ENCODE assay signal across 1 cellular context in the genomic region with DNA sequence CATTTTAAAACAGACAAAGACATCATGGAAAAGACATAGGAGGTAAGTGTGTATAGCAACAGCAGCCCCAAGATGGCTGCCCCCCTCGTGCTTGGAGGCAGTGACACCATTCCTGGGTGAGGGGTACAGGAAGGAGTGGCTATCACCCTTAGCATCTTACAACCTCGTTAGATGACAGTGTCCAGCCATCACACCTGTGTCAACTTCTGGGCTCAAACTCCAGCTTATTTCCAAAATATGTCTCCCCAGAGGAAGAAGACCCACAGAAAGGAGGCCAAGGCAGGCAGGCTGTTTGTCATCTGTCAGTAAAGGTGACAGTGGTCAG.
TF ChIP-seq lines count a peak whose summit lies in the region.

No MANE protein-coding gene starts in this region.

TF ChIP-seq in H1, 55 proteins besides CTCF, POLR2A, EP300 and RAD21:
- no peak for TF ChIP-seq RBBP5 (IDR thresholded peaks at IDR 0.05; ENCODE audit: borderline replicate concordance, low read depth, low read length)
- TF ChIP-seq POLR2AphosphoS5 (IDR thresholded peaks at IDR 0.05; ENCODE audit: low read depth, low read length) = no peak
- TF ChIP-seq, protein P1, sequence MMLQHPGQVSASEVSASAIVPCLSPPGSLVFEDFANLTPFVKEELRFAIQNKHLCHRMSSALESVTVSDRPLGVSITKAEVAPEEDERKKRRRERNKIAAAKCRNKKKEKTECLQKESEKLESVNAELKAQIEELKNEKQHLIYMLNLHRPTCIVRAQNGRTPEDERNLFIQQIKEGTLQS (IDR thresholded peaks at IDR 0.05; ENCODE audit: insufficient read depth, low read depth, low read length) = no peak
- TF ChIP-seq FOSL1 (IDR thresholded peaks at IDR 0.05; ENCODE audit: insufficient read depth, low read depth, low read length) = no peak
- TF ChIP-seq KDM4A (IDR thresholded peaks at IDR 0.05; ENCODE audit: low read depth, low read length, severe bottlenecking) = no peak
- TF ChIP-seq SP4 (IDR thresholded peaks at IDR 0.05; ENCODE audit: low read length) = no peak
- TF ChIP-seq SIN3A (conservative IDR thresholded peaks at IDR 0.05 in 1 of 2, IDR thresholded peaks at IDR 0.05 in 1 of 2; ENCODE audit: low read depth in 1 of 2, low read length in 2 of 2) = no peak
- no peak for TF ChIP-seq TAF7 (optimal IDR thresholded peaks at IDR 0.05; ENCODE audit: borderline replicate concordance, low read depth, low read length)
- no peak for TF ChIP-seq CHD1 (IDR thresholded peaks at IDR 0.05; ENCODE audit: low read depth, low read length)
- TF ChIP-seq, protein P2, sequence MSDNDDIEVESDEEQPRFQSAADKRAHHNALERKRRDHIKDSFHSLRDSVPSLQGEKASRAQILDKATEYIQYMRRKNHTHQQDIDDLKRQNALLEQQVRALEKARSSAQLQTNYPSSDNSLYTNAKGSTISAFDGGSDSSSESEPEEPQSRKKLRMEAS (IDR thresholded peaks at IDR 0.05) = no peak
- TF ChIP-seq GABPA (IDR thresholded peaks at IDR 0.05; ENCODE audit: borderline replicate concordance, insufficient read depth, low read length) = no peak
- no peak for TF ChIP-seq SP2 (IDR thresholded peaks at IDR 0.05; ENCODE audit: low read length)
- TF ChIP-seq, protein P3, sequence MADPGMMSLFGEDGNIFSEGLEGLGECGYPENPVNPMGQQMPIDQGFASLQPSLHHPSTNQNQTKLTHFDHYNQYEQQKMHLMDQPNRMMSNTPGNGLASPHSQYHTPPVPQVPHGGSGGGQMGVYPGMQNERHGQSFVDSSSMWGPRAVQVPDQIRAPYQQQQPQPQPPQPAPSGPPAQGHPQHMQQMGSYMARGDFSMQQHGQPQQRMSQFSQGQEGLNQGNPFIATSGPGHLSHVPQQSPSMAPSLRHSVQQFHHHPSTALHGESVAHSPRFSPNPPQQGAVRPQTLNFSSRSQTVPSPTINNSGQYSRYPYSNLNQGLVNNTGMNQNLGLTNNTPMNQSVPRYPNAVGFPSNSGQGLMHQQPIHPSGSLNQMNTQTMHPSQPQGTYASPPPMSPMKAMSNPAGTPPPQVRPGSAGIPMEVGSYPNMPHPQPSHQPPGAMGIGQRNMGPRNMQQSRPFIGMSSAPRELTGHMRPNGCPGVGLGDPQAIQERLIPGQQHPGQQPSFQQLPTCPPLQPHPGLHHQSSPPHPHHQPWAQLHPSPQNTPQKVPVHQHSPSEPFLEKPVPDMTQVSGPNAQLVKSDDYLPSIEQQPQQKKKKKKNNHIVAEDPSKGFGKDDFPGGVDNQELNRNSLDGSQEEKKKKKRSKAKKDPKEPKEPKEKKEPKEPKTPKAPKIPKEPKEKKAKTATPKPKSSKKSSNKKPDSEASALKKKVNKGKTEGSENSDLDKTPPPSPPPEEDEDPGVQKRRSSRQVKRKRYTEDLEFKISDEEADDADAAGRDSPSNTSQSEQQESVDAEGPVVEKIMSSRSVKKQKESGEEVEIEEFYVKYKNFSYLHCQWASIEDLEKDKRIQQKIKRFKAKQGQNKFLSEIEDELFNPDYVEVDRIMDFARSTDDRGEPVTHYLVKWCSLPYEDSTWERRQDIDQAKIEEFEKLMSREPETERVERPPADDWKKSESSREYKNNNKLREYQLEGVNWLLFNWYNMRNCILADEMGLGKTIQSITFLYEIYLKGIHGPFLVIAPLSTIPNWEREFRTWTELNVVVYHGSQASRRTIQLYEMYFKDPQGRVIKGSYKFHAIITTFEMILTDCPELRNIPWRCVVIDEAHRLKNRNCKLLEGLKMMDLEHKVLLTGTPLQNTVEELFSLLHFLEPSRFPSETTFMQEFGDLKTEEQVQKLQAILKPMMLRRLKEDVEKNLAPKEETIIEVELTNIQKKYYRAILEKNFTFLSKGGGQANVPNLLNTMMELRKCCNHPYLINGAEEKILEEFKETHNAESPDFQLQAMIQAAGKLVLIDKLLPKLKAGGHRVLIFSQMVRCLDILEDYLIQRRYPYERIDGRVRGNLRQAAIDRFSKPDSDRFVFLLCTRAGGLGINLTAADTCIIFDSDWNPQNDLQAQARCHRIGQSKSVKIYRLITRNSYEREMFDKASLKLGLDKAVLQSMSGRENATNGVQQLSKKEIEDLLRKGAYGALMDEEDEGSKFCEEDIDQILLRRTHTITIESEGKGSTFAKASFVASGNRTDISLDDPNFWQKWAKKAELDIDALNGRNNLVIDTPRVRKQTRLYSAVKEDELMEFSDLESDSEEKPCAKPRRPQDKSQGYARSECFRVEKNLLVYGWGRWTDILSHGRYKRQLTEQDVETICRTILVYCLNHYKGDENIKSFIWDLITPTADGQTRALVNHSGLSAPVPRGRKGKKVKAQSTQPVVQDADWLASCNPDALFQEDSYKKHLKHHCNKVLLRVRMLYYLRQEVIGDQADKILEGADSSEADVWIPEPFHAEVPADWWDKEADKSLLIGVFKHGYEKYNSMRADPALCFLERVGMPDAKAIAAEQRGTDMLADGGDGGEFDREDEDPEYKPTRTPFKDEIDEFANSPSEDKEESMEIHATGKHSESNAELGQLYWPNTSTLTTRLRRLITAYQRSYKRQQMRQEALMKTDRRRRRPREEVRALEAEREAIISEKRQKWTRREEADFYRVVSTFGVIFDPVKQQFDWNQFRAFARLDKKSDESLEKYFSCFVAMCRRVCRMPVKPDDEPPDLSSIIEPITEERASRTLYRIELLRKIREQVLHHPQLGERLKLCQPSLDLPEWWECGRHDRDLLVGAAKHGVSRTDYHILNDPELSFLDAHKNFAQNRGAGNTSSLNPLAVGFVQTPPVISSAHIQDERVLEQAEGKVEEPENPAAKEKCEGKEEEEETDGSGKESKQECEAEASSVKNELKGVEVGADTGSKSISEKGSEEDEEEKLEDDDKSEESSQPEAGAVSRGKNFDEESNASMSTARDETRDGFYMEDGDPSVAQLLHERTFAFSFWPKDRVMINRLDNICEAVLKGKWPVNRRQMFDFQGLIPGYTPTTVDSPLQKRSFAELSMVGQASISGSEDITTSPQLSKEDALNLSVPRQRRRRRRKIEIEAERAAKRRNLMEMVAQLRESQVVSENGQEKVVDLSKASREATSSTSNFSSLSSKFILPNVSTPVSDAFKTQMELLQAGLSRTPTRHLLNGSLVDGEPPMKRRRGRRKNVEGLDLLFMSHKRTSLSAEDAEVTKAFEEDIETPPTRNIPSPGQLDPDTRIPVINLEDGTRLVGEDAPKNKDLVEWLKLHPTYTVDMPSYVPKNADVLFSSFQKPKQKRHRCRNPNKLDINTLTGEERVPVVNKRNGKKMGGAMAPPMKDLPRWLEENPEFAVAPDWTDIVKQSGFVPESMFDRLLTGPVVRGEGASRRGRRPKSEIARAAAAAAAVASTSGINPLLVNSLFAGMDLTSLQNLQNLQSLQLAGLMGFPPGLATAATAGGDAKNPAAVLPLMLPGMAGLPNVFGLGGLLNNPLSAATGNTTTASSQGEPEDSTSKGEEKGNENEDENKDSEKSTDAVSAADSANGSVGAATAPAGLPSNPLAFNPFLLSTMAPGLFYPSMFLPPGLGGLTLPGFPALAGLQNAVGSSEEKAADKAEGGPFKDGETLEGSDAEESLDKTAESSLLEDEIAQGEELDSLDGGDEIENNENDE (IDR thresholded peaks at IDR 0.05; ENCODE audit: insufficient replicate concordance, low read length) = no peak
- no peak for TF ChIP-seq PHF8 (conservative IDR thresholded peaks at IDR 0.05; ENCODE audit: low read depth, low read length)
- no peak for TF ChIP-seq JUN (IDR thresholded peaks at IDR 0.05; ENCODE audit: low read depth, low read length)
- no peak for TF ChIP-seq SRF (IDR thresholded peaks at IDR 0.05; ENCODE audit: low read depth, low read length)
